In genomic region chr17:61485067-61485775, GRCh38 we compare ENCODE assay signal across 13 cellular contexts. TPM values are rescaled to one million over a fixed set of nuclear protein-coding genes. Genes with fewer than 3 reads are reported as not detected.
"Had no signal": no experiment of that assay in that cellular context is flagged by ENCODE, and none has a peak within 500 bp of the region (broad histone marks: within the 10 kb centered on the region; RNA-seq: fewer than 3 reads in every experiment).

No MANE protein-coding gene starts in this region.

- H3K4me3 Mint-ChIP-seq: activated CD8-positive, alpha-beta T cell treated with anti-CD3 and anti-CD28 coated beads for 36 hours; dendritic cell treated with granulocyte-macrophage colony-stimulating factor and Interleukin-4, amounts not matched to agents 40 ng/mL and 50 ng/mL, for 4 days; natural killer cell treated with Interleukin-12 subunit alpha and Interleukin-12 subunit beta and Interleukin-15 and Interleukin-18, amount 100 ng/mL, for 72 hours had no signal

- H3K36me3 Mint-ChIP-seq: natural killer cell treated with Interleukin-12 subunit alpha and Interleukin-12 subunit beta and Interleukin-15 and Interleukin-18, amount 100 ng/mL, for 72 hours had no signal

- H3K27me3 Mint-ChIP-seq: activated CD8-positive, alpha-beta T cell treated with anti-CD3 and anti-CD28 coated beads for 36 hours had no signal

- H3K9me3 Mint-ChIP-seq: activated CD8-positive, alpha-beta T cell treated with anti-CD3 and anti-CD28 coated beads for 36 hours; activated T-helper 2 cell treated with anti-CD3 and anti-CD28 coated beads, Interferon-gamma antibody, Interleukin-2, Interleukin-4, amounts not matched to agents 10 μg/mL and 5 μg/mL and 100 μg/mL, durations not matched to agents 14 hours and 24 hours and 36 hours; dendritic cell treated with granulocyte-macrophage colony-stimulating factor and Interleukin-4, amounts not matched to agents 40 ng/mL and 50 ng/mL, for 4 days; natural killer cell treated with Interleukin-12 subunit alpha and Interleukin-12 subunit beta and Interleukin-15 and Interleukin-18, amount 100 ng/mL, for 72 hours had no signal

- H3K9me3 ChIP-seq: adrenal gland, thyroid gland, vagina had no signal

- DNase-seq: activated CD4-positive, alpha-beta T cell treated with anti-CD3 and anti-CD28 coated beads for 4 hours; activated CD8-positive, alpha-beta T cell treated with anti-CD3 and anti-CD28 coated beads for 36 hours; activated naive CD4-positive, alpha-beta T cell treated with anti-CD3 and anti-CD28 coated beads, Interleukin-2, amount 50 U/mL, for 16 hours; adrenal gland; occipital lobe; right cardiac atrium; small intestine; thyroid gland had no signal

- H3K4me1 ChIP-seq: adrenal gland had no signal

- H3K36me3 ChIP-seq: adrenal gland, thyroid gland, vagina had no signal

- H3K27me3 ChIP-seq: adrenal gland, thyroid gland, vagina had no signal

- H3K27ac ChIP-seq: adrenal gland, thyroid gland, vagina had no signal

- H3K27ac Mint-ChIP-seq: activated CD8-positive, alpha-beta T cell treated with anti-CD3 and anti-CD28 coated beads for 36 hours; activated T-helper 2 cell treated with anti-CD3 and anti-CD28 coated beads, Interferon-gamma antibody, Interleukin-2, Interleukin-4, amounts not matched to agents 10 μg/mL and 5 μg/mL and 100 μg/mL, durations not matched to agents 14 hours and 24 hours and 36 hours; dendritic cell treated with granulocyte-macrophage colony-stimulating factor and Interleukin-4, amounts not matched to agents 40 ng/mL and 50 ng/mL, for 4 days; natural killer cell treated with Interleukin-12 subunit alpha and Interleukin-12 subunit beta and Interleukin-15 and Interleukin-18, amount 100 ng/mL, for 72 hours; progenitor cell of endocrine pancreas had no signal

- H3K4me3 ChIP-seq: adrenal gland, thyroid gland, vagina had no signal

- ATAC-seq: activated CD8-positive, alpha-beta T cell treated with anti-CD3 and anti-CD28 coated beads for 36 hours; natural killer cell treated with Interleukin-12 subunit alpha and Interleukin-12 subunit beta and Interleukin-15 and Interleukin-18, amount 100 ng/mL, for 72 hours; right cardiac atrium had no signal

RNA-seq across cellular contexts. Expression of gene TBX4, which starts 33.0 kb away (rescaled TPM):
- total RNA-seq: activated CD8-positive, alpha-beta T cell treated with anti-CD3 and anti-CD28 coated beads for 36 hours; activated T-helper 2 cell treated with anti-CD3 and anti-CD28 coated beads, Interferon-gamma antibody, Interleukin-2, Interleukin-4, amounts not matched to agents 10 μg/mL and 5 μg/mL and 100 μg/mL, durations not matched to agents 14 hours and 24 hours and 36 hours; natural killer cell treated with Interleukin-12 subunit alpha and Interleukin-12 subunit beta and Interleukin-15 and Interleukin-18, amount 100 ng/mL, for 72 hours; occipital lobe; progenitor cell of endocrine pancreas; right cardiac atrium; vagina had no signal
